1 cellular context compared by ENCODE assay signal in the genomic region with DNA sequence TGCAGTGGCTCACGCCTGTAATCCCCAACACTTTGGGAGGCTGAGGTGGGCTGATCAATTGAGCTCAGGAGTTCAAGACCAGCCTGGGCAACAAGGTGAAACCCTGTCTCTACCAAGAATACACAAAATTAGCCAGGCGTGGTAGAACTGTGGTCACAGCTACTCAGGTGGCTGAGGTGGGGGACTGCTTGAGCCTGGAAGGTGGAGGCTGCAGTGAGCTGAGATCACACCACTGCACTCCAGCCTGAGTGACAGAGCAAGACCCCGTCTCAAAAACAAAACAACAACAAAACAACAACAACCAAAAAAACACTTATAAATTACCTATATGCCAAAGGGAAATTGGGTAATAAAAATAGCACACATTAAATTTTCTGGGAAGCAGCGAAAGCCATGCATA.
TF ChIP-seq lines count a peak whose summit lies in the region.

No MANE protein-coding gene starts in this region.

TF ChIP-seq in GM23338, 12 proteins besides CTCF, POLR2A, EP300 and RAD21:
- TF ChIP-seq, protein P1, sequence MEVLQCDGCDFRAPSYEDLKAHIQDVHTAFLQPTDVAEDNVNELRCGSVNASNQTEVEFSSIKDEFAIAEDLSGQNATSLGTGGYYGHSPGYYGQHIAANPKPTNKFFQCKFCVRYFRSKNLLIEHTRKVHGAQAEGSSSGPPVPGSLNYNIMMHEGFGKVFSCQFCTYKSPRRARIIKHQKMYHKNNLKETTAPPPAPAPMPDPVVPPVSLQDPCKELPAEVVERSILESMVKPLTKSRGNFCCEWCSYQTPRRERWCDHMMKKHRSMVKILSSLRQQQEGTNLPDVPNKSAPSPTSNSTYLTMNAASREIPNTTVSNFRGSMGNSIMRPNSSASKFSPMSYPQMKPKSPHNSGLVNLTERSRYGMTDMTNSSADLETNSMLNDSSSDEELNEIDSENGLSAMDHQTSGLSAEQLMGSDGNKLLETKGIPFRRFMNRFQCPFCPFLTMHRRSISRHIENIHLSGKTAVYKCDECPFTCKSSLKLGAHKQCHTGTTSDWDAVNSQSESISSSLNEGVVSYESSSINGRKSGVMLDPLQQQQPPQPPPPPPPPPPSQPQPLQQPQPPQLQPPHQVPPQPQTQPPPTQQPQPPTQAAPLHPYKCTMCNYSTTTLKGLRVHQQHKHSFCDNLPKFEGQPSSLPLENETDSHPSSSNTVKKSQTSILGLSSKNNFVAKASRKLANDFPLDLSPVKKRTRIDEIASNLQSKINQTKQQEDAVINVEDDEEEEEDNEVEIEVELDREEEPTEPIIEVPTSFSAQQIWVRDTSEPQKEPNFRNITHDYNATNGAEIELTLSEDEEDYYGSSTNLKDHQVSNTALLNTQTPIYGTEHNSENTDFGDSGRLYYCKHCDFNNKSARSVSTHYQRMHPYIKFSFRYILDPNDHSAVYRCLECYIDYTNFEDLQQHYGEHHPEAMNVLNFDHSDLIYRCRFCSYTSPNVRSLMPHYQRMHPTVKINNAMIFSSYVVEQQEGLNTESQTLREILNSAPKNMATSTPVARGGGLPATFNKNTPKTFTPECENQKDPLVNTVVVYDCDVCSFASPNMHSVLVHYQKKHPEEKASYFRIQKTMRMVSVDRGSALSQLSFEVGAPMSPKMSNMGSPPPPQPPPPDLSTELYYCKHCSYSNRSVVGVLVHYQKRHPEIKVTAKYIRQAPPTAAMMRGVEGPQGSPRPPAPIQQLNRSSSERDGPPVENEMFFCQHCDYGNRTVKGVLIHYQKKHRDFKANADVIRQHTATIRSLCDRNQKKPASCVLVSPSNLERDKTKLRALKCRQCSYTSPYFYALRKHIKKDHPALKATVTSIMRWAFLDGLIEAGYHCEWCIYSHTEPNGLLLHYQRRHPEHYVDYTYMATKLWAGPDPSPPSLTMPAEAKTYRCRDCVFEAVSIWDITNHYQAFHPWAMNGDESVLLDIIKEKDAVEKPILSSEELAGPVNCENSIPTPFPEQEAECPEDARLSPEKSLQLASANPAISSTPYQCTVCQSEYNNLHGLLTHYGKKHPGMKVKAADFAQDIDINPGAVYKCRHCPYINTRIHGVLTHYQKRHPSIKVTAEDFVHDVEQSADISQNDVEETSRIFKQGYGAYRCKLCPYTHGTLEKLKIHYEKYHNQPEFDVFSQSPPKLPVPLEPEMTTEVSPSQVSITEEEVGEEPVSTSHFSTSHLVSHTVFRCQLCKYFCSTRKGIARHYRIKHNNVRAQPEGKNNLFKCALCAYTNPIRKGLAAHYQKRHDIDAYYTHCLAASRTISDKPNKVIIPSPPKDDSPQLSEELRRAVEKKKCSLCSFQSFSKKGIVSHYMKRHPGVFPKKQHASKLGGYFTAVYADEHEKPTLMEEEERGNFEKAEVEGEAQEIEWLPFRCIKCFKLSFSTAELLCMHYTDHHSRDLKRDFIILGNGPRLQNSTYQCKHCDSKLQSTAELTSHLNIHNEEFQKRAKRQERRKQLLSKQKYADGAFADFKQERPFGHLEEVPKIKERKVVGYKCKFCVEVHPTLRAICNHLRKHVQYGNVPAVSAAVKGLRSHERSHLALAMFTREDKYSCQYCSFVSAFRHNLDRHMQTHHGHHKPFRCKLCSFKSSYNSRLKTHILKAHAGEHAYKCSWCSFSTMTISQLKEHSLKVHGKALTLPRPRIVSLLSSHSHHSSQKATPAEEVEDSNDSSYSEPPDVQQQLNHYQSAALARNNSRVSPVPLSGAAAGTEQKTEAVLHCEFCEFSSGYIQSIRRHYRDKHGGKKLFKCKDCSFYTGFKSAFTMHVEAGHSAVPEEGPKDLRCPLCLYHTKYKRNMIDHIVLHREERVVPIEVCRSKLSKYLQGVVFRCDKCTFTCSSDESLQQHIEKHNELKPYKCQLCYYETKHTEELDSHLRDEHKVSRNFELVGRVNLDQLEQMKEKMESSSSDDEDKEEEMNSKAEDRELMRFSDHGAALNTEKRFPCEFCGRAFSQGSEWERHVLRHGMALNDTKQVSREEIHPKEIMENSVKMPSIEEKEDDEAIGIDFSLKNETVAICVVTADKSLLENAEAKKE (CRISPR knock-in tag; IDR thresholded peaks at IDR 0.05): no peak
- no peak for TF ChIP-seq POLR2AphosphoS5 (IDR thresholded peaks at IDR 0.05; ENCODE audit: low read depth)
